In the genomic region with DNA sequence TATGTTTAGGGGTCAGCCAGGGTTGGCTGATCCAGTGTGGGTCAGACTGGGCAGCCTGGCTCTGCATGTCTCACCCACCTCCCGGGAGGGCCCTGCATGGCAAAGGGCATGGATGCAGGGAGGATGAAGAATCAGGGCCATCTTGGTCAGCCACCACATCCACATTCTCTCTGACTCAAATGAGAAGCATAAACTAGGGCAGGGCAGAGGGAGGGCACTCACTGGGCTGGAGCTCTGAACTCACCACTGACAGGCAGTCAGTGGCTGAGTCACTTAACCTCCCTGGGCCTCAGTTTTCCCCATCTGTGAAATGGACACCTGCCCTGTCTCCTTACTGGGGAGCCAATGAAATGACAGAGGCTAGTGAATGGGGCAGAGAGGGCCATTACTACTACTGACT, we compare ENCODE assay signal across 19 cellular contexts. TPM values are rescaled to one million over a fixed set of nuclear protein-coding genes. Genes with fewer than 3 reads are reported as not detected.
"Had no signal": no experiment of that assay in that cellular context is flagged by ENCODE, and none has a peak within 500 bp of the region (broad histone marks: within the 10 kb centered on the region; RNA-seq: fewer than 3 reads in every experiment).

No MANE protein-coding gene starts in this region.

- H3K4me1 ChIP-seq: lower lobe of right lung had no signal

- H3K4me3 ChIP-seq: coronary artery, esophagus muscularis mucosa, lower lobe of right lung, sigmoid colon had no signal

- DNase-seq: activated CD4-positive, alpha-beta T cell treated with anti-CD3 and anti-CD28 coated beads, Interleukin-2, amount 10 ng/mL, durations not matched to agents 7 days and 5 days; activated naive CD8-positive, alpha-beta T cell treated with anti-CD3 and anti-CD28 coated beads for 36 hours; brain microvascular endothelial cell; foreskin melanocyte; immature natural killer cell; lower lobe of right lung; sigmoid colon; stimulated activated CD4-positive, alpha-beta T cell treated with anti-CD3 and anti-CD28 coated beads, Interleukin-2, amount 100 ng/mL, for 24 hours; substantia nigra; SW 1271 had no signal

- H3K27ac ChIP-seq: brain microvascular endothelial cell, coronary artery, esophagus muscularis mucosa, lower lobe of right lung, sigmoid colon had no signal

- H3K9me3 ChIP-seq: lower lobe of right lung, sigmoid colon had no signal

- H3K9me3 Mint-ChIP-seq: activated CD4-positive, alpha-beta T cell treated with anti-CD3 and anti-CD28 coated beads, Interleukin-2, amount 10 ng/mL, durations not matched to agents 7 days and 5 days; activated naive CD8-positive, alpha-beta T cell treated with anti-CD3 and anti-CD28 coated beads for 36 hours; central memory CD8-positive, alpha-beta T cell; immature natural killer cell had no signal

- ATAC-seq: lower lobe of right lung had no signal

- H3K27ac Mint-ChIP-seq: activated CD4-positive, alpha-beta T cell treated with anti-CD3 and anti-CD28 coated beads, Interleukin-2, amount 10 ng/mL, durations not matched to agents 7 days and 5 days; activated naive CD8-positive, alpha-beta T cell treated with anti-CD3 and anti-CD28 coated beads for 36 hours; immature natural killer cell; mesothelial cell of epicardium; type B pancreatic cell had no signal

- H3K27me3 ChIP-seq: brain microvascular endothelial cell, esophagus muscularis mucosa, sigmoid colon had no signal

- H3K27me3 Mint-ChIP-seq: type B pancreatic cell had no signal

- H3K4me3 Mint-ChIP-seq: activated CD4-positive, alpha-beta T cell treated with anti-CD3 and anti-CD28 coated beads, Interleukin-2, amount 10 ng/mL, durations not matched to agents 7 days and 5 days; activated naive CD8-positive, alpha-beta T cell treated with anti-CD3 and anti-CD28 coated beads for 36 hours; central memory CD8-positive, alpha-beta T cell; immature natural killer cell; mesothelial cell of epicardium; type B pancreatic cell had no signal

- H3K4me1 Mint-ChIP-seq: activated CD4-positive, alpha-beta T cell treated with anti-CD3 and anti-CD28 coated beads, Interleukin-2, amount 10 ng/mL, durations not matched to agents 7 days and 5 days; activated naive CD8-positive, alpha-beta T cell treated with anti-CD3 and anti-CD28 coated beads for 36 hours; central memory CD8-positive, alpha-beta T cell; immature natural killer cell had no signal

- H3K36me3 Mint-ChIP-seq: activated naive CD8-positive, alpha-beta T cell treated with anti-CD3 and anti-CD28 coated beads for 36 hours; immature natural killer cell; mesothelial cell of epicardium; type B pancreatic cell had no signal

- H3K36me3 ChIP-seq: brain microvascular endothelial cell, esophagus muscularis mucosa, lower lobe of right lung, sigmoid colon had no signal

RNA-seq across cellular contexts. Expression of a gene that starts 4.3 kb away (rescaled TPM):
- total RNA-seq: activated CD4-positive, alpha-beta T cell treated with anti-CD3 and anti-CD28 coated beads, Interleukin-2, amount 10 ng/mL, durations not matched to agents 7 days and 5 days; activated naive CD8-positive, alpha-beta T cell treated with anti-CD3 and anti-CD28 coated beads for 36 hours; esophagus muscularis mucosa; lower lobe of right lung; mesothelial cell of epicardium; myocyte; osteocyte; pulmonary artery endothelial cell; sigmoid colon had no signal
- polyA plus RNA-seq: immature natural killer cell, neural cell, sigmoid colon had no signal

RNA-seq across cellular contexts. Expression of a gene that starts 14.0 kb away (rescaled TPM):
- total RNA-seq: lower lobe of right lung, osteocyte, pulmonary artery endothelial cell, sigmoid colon had no signal
- polyA plus RNA-seq: immature natural killer cell, neural cell had no signal

RNA-seq across cellular contexts. Expression of a gene that starts 23.7 kb away (rescaled TPM):
- total RNA-seq: activated CD4-positive, alpha-beta T cell treated with anti-CD3 and anti-CD28 coated beads, Interleukin-2, amount 10 ng/mL, durations not matched to agents 7 days and 5 days; activated naive CD8-positive, alpha-beta T cell treated with anti-CD3 and anti-CD28 coated beads for 36 hours; esophagus muscularis mucosa; lower lobe of right lung; mesothelial cell of epicardium; osteocyte; pulmonary artery endothelial cell; sigmoid colon had no signal
- polyA plus RNA-seq: immature natural killer cell, neural cell, sigmoid colon had no signal
